8 cellular contexts compared by ENCODE assay signal in genomic region chr7:131328387-131329175, GRCh38. TPM values are rescaled to one million over a fixed set of nuclear protein-coding genes. Genes with fewer than 3 reads are reported as not detected.
A peak's percentile ranks its signal among the peaks of the same experiment; 100 is the strongest.
DNase-seq lines count a peak whose midpoint lies in the region; ATAC-seq lines count a peak whose summit lies in the region.

No MANE protein-coding gene starts in this region.

- DNase-seq in AG08395 (ENCODE audit: low spot score) = peak; percentile 29
- DNase-seq in T-cell = no peak
- peak; percentile 54 for DNase-seq in fibroblast of peridontal ligament (ENCODE audit: extremely low read depth)
- DNase-seq in Ammon's horn (ENCODE audit: low spot score) = no peak
- no peak for DNase-seq in mesenteric fat pad (ENCODE audit: low spot score)
- no peak for DNase-seq in NCI-H2196 treated with DMSO at 0.1 percent for 48 hours (lab: John Stamatoyannopoulos, UW; ENCODE audit: unreplicated experiment)

- H3K36me3 ChIP-seq in neuron (ENCODE audit: insufficient read depth, low read length) = peaks cover 3% of the 10 kb centered on the region

- no peaks in the 10 kb centered on the region for H3K27me3 Mint-ChIP-seq in T-cell

- H3K27me3 ChIP-seq in neuron (ENCODE audit: insufficient read depth, low read length) = no peaks in the 10 kb centered on the region

- ATAC-seq in GM21390 (IDR thresholded peaks at IDR 0.05; ENCODE audit: unreplicated experiment) (peak; percentile 2), T-cell (replicated peaks in 1 of 4) (no peak)

- H2AFZ ChIP-seq in neuron (ENCODE audit: low read depth, low read length) = peak overlapping the region; percentile 84

- H3K4me1 Mint-ChIP-seq in T-cell = peaks cover 64 to 79% (median 70%) of the 10 kb centered on the region in 3 donors

- POLR2A ChIA-PET in T-cell (lab: Charles Lee) = interaction anchor here (0.6 to 1.2 kb wide), 4 partner anchors 16 to 97 kb away, joined by 3 to 4 read pairs (median 3); no protein-coding TSS in a partner anchor

- H3K9me3 ChIP-seq in neuron (ENCODE audit: low read length) = peaks cover 4% of the 10 kb centered on the region

- H3K4me1 ChIP-seq in neuron (ENCODE audit: insufficient read depth, low read length) = peaks cover 8% of the 10 kb centered on the region

- H3K4me3 Mint-ChIP-seq in T-cell = peak overlapping the region; percentile 94 to 99 (median 99)

- H3K27ac Mint-ChIP-seq in T-cell = peak overlapping the region; percentile 92 to 96

- peaks cover 5% of the 10 kb centered on the region for H3K36me3 Mint-ChIP-seq in T-cell

- no peaks in the 10 kb centered on the region for H3K9me3 Mint-ChIP-seq in T-cell

- CTCF ChIA-PET in T-cell (lab: Charles Lee) = interaction anchor here (0.8 to 2.4 kb wide), 8 partner anchors 8 to 259 kb away, joined by 3 to 9 read pairs (median 3); no protein-coding TSS in a partner anchor

- peak overlapping the region; percentile 97 for H3K4me3 ChIP-seq in neuron (ENCODE audit: low read length)

RNA-seq across cellular contexts. Expression of gene MKLN1, which starts 0.9 kb away (rescaled TPM):
- total RNA-seq in T-cell (10 to 100 TPM; 43.9 to 63.3 (median 46.5) TPM), mesenteric fat pad (73.4 TPM)

Comparison
In these comparisons a context has a peak if more than half of its experiments do, and no peak if none do; other contexts are left out.
1. DNase-seq: peak in AG08395 (single experiment) and fibroblast of peridontal ligament (single experiment); none in T-cell (0 of 34), Ammon's horn (single experiment), mesenteric fat pad (single experiment) and NCI-H2196 treated with DMSO at 0.1 percent for 48 hours (single experiment).